ENCODE assay signal across 8 cellular contexts in the genomic region with DNA sequence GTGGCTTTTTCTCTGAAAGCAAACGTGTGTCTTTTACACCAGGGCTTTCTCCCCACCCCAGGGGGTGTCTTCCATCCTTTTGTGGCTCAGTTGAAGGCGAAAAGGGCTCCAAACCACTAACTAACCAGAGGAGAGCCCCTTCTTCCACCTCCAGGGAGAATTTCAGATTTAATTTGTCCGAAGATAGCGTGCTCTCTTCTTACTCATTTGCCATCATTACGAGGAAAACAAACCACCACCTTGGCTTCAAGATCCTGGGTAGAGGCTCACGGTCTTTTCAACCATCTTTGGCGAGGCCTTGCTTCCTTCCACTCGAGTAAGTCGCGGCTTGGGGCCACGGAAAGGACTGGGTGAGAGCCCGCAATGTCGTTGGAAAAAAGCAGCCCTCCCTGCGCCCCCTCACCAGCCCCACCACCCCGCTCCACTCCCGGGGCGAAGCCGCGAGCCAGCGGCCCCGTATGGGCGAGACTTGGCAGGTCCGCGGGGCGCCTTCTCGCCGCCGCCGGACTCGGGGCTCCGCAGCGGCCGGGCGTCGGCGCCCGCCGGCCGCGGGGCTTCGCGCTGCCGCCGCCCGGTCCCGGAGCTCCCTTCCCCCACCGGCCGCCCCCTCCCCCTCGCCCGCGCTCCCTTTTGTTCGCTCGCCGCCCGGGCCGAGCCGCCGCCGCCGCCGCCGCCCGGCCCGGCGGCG. TPM values are rescaled to one million over a fixed set of nuclear protein-coding genes. Genes with fewer than 3 reads are reported as not detected.
DNase-seq lines count a peak whose midpoint lies in the region; ATAC-seq and TF ChIP-seq lines count a peak whose summit lies in the region.

No MANE protein-coding gene starts in this region.

- 3% methylated on average over 62 of the region's 66 CpGs for WGBS in urinary bladder

- H3K36me3 ChIP-seq in urinary bladder (ENCODE audit: insufficient read depth), result no peaks in the 10 kb centered on the region

- CTCF ChIA-PET in WTC11 (lab: Charles Lee), result interaction anchor here (1.5 kb wide), 1 partner anchor 78 kb away, joined by 4 read pairs; no protein-coding TSS in a partner anchor

- peak overlapping the region; percentile 98 for H3K27ac ChIP-seq in urinary bladder (ENCODE audit: low read depth)

- POLR2A ChIA-PET in WTC11 (lab: Charles Lee), result interaction anchor here (0.9 to 3.2 kb wide), 5 partner anchors 12 to 18 kb away, joined by 3 to 45 read pairs (median 20); no protein-coding TSS in a partner anchor

- no peaks in the 10 kb centered on the region for H3K27me3 Mint-ChIP-seq in WTC11 (ENCODE audit: low read depth)

- TF ChIP-seq CTCF in WTC11 (IDR thresholded peaks at IDR 0.05), result no peak
- no peak for TF ChIP-seq CTCF in epithelial cell of esophagus (IDR thresholded peaks at IDR 0.05; ENCODE audit: insufficient read depth, low read depth, low read length, missing control alignments)

- ATAC-seq in HG03432 (IDR thresholded peaks at IDR 0.05; ENCODE audit: unreplicated experiment), result peak; percentile 32
- no peak for ATAC-seq in WTC11
- ATAC-seq in HG02588 (IDR thresholded peaks at IDR 0.05; ENCODE audit: unreplicated experiment), result no peak

- no peaks in the 10 kb centered on the region for H3K4me1 ChIP-seq in urinary bladder (ENCODE audit: insufficient read depth)

- DNase-seq in NCI-H2081 (lab: John Stamatoyannopoulos, UW) (peak; percentile 49 to 53), NCI-H2081 treated with DMSO at 0.1 percent for 48 hours (lab: John Stamatoyannopoulos, UW) (no peak), WTC11 (ENCODE audit: low spot score) (no peak), epithelial cell of esophagus (ENCODE audit: low read depth) (peak; percentile 48), myocyte (ENCODE audit: low read depth) (peak; percentile 72)

- H3K27ac Mint-ChIP-seq in WTC11, result peak overlapping the region; percentile 99

- peaks cover 26% of the 10 kb centered on the region for H3K36me3 Mint-ChIP-seq in WTC11

- peak overlapping the region; percentile 82 for H3K4me3 Mint-ChIP-seq in WTC11

- H3K4me3 ChIP-seq in epithelial cell of esophagus (ENCODE audit: low read length) (peak overlapping the region; percentile 16), urinary bladder (ENCODE audit: low read depth, low read length) (peak overlapping the region; percentile 55)

- no peaks in the 10 kb centered on the region for H3K9me3 Mint-ChIP-seq in WTC11

- H3K4me1 Mint-ChIP-seq in WTC11, result peaks cover 86% of the 10 kb centered on the region

TF ChIP-seq in WTC11, 78 proteins besides CTCF, POLR2A, EP300 and RAD21:
- TF ChIP-seq, protein P1, sequence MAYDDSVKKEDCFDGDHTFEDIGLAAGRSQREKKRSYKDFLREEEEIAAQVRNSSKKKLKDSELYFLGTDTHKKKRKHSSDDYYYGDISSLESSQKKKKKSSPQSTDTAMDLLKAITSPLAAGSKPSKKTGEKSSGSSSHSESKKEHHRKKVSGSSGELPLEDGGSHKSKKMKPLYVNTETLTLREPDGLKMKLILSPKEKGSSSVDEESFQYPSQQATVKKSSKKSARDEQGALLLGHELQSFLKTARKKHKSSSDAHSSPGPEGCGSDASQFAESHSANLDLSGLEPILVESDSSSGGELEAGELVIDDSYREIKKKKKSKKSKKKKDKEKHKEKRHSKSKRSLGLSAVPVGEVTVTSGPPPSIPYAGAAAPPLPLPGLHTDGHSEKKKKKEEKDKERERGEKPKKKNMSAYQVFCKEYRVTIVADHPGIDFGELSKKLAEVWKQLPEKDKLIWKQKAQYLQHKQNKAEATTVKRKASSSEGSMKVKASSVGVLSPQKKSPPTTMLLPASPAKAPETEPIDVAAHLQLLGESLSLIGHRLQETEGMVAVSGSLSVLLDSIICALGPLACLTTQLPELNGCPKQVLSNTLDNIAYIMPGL (CRISPR knock-in tag; IDR thresholded peaks at IDR 0.05), result 0 out of 2 replicates have a peak, but pooled peaks have one; percentile 13
- TF ChIP-seq GTF2I (CRISPR knock-in tag; conservative IDR thresholded peaks at IDR 0.05) (no peak), ZBTB21 (CRISPR knock-in tag; IDR thresholded peaks at IDR 0.05; ENCODE audit: borderline replicate concordance) (no peak), ZNF396 (CRISPR knock-in tag; IDR thresholded peaks at IDR 0.05; ENCODE audit: borderline replicate concordance) (no peak)

RNA-seq across cellular contexts. Expression of a gene that starts 1.7 kb away (rescaled TPM):
- total RNA-seq in WTC11 (2021), result 171 to 185 TPM (median 181 TPM) in 3 replicates
- 40.1 and 49.4 TPM in 2 replicates for total RNA-seq in myocyte
- polyA plus RNA-seq in myocyte (2012), result 25.5 TPM
- total RNA-seq in urinary bladder, result 105 TPM
- polyA plus RNA-seq in urinary bladder, result 53.8 TPM

Comparison
In these comparisons a context has a peak if more than half of its experiments do, and no peak if none do; other contexts are left out.
1. DNase-seq: peak in NCI-H2081 (2 of 2), epithelial cell of esophagus (single experiment) and myocyte (single experiment); none in NCI-H2081 treated with DMSO at 0.1 percent for 48 hours (single experiment) and WTC11 (single experiment).